ENCODE assay signal across 1 cellular context in the genomic region with DNA sequence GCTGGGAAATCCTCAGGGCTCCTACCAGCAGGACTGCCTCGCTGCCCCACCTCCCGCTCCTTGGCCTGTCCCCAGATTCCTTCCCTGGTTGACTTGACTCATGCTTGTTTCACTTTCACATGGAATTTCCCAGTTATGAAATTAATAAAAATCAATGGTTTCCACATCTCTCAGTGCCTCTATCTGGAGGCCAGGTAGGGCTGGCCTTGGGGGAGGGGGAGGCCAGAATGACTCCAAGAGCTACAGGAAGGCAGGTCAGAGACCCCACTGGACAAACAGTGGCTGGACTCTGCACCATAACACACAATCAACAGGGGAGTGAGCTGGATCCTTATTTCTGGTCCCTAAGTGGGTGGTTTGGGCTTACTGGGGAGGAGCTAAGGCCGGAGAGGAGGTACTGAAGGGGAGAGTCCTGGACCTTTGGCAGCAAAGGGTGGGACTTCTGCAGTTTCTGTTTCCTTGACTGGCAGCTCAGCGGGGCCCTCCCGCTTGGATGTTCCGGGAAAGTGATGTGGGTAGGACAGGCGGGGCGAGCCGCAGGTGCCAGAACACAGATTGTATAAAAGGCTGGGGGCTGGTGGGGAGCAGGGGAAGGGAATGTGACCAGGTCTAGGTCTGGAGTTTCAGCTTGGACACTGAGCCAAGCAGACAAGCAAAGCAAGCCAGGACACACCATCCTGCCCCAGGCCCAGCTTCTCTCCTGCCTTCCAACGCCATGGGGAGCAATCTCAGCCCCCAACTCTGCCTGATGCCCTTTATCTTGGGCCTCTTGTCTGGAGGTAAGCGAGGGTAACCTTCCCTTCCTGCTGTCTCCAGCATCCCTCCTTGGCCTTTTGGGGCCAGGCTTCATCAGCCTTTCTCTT.
TF ChIP-seq lines count a peak whose summit lies in the region.

CFB (plus strand) TSS at position 589 of the 863 bp plus-strand sequence; CDS start at position 716, 127 bp downstream.

TF ChIP-seq in HepG2, 621 proteins besides CTCF, POLR2A, EP300 and RAD21 (continued from another document and continues in another):
- TF ChIP-seq TBX3 (IDR thresholded peaks at IDR 0.05; ENCODE audit: borderline replicate concordance) (peak; percentile 55; the same call in 1 of the 2 replicates), PRDM10 (CRISPR knock-in tag; IDR thresholded peaks at IDR 0.05; ENCODE audit: low read depth) (peak; percentile 88; the same call in 1 of the 2 replicates), PAX8 (CRISPR knock-in tag; IDR thresholded peaks at IDR 0.05; ENCODE audit: borderline replicate concordance) (no peak), ZNF260 (CRISPR knock-in tag; IDR thresholded peaks at IDR 0.05; ENCODE audit: borderline replicate concordance, low read depth) (no peak), ZNF670 (CRISPR knock-in tag; IDR thresholded peaks at IDR 0.05; ENCODE audit: borderline replicate concordance) (peak; percentile 86; the same call in 1 of the 2 replicates), NFYB (CRISPR knock-in tag; IDR thresholded peaks at IDR 0.05) (peak; percentile 67), ZNF382 (CRISPR knock-in tag; IDR thresholded peaks at IDR 0.05; ENCODE audit: borderline replicate concordance) (no peak), ATAD3A (CRISPR knock-in tag; IDR thresholded peaks at IDR 0.05) (no peak), FUBP1 (CRISPR knock-in tag; IDR thresholded peaks at IDR 0.05; ENCODE audit: borderline replicate concordance) (peak; percentile 38; the same call in 1 of the 2 replicates), SP1 (IDR thresholded peaks at IDR 0.05) (no peak), SP1 (CRISPR knock-in tag; IDR thresholded peaks at IDR 0.05) (peak; percentile 60), U2AF1 (optimal IDR thresholded peaks at IDR 0.05; ENCODE audit: low read depth, low read length) (peak; percentile 72), ZNF451 (CRISPR knock-in tag; IDR thresholded peaks at IDR 0.05) (peak; percentile 35; the same call in 1 of the 2 replicates), ZFP62 (CRISPR knock-in tag; IDR thresholded peaks at IDR 0.05) (0 out of 2 replicates have a peak, but pooled peaks have one; percentile 34), KDM5B (CRISPR knock-in tag; IDR thresholded peaks at IDR 0.05; ENCODE audit: borderline replicate concordance) (peak; percentile 87), ZNF629 (CRISPR knock-in tag; conservative IDR thresholded peaks at IDR 0.05) (peak; percentile 35; the same call in 1 of the 2 replicates), PAWR (CRISPR knock-in tag; IDR thresholded peaks at IDR 0.05; ENCODE audit: borderline replicate concordance) (no peak)
- TF ChIP-seq, protein P1, sequence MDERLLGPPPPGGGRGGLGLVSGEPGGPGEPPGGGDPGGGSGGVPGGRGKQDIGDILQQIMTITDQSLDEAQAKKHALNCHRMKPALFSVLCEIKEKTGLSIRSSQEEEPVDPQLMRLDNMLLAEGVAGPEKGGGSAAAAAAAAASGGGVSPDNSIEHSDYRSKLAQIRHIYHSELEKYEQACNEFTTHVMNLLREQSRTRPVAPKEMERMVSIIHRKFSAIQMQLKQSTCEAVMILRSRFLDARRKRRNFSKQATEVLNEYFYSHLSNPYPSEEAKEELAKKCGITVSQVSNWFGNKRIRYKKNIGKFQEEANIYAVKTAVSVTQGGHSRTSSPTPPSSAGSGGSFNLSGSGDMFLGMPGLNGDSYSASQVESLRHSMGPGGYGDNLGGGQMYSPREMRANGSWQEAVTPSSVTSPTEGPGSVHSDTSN (CRISPR knock-in tag; IDR thresholded peaks at IDR 0.05): peak; percentile 90
- TF ChIP-seq, protein P2, sequence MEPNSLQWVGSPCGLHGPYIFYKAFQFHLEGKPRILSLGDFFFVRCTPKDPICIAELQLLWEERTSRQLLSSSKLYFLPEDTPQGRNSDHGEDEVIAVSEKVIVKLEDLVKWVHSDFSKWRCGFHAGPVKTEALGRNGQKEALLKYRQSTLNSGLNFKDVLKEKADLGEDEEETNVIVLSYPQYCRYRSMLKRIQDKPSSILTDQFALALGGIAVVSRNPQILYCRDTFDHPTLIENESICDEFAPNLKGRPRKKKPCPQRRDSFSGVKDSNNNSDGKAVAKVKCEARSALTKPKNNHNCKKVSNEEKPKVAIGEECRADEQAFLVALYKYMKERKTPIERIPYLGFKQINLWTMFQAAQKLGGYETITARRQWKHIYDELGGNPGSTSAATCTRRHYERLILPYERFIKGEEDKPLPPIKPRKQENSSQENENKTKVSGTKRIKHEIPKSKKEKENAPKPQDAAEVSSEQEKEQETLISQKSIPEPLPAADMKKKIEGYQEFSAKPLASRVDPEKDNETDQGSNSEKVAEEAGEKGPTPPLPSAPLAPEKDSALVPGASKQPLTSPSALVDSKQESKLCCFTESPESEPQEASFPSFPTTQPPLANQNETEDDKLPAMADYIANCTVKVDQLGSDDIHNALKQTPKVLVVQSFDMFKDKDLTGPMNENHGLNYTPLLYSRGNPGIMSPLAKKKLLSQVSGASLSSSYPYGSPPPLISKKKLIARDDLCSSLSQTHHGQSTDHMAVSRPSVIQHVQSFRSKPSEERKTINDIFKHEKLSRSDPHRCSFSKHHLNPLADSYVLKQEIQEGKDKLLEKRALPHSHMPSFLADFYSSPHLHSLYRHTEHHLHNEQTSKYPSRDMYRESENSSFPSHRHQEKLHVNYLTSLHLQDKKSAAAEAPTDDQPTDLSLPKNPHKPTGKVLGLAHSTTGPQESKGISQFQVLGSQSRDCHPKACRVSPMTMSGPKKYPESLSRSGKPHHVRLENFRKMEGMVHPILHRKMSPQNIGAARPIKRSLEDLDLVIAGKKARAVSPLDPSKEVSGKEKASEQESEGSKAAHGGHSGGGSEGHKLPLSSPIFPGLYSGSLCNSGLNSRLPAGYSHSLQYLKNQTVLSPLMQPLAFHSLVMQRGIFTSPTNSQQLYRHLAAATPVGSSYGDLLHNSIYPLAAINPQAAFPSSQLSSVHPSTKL (CRISPR knock-in tag; IDR thresholded peaks at IDR 0.05): peak; percentile 91
- TF ChIP-seq, protein P3, sequence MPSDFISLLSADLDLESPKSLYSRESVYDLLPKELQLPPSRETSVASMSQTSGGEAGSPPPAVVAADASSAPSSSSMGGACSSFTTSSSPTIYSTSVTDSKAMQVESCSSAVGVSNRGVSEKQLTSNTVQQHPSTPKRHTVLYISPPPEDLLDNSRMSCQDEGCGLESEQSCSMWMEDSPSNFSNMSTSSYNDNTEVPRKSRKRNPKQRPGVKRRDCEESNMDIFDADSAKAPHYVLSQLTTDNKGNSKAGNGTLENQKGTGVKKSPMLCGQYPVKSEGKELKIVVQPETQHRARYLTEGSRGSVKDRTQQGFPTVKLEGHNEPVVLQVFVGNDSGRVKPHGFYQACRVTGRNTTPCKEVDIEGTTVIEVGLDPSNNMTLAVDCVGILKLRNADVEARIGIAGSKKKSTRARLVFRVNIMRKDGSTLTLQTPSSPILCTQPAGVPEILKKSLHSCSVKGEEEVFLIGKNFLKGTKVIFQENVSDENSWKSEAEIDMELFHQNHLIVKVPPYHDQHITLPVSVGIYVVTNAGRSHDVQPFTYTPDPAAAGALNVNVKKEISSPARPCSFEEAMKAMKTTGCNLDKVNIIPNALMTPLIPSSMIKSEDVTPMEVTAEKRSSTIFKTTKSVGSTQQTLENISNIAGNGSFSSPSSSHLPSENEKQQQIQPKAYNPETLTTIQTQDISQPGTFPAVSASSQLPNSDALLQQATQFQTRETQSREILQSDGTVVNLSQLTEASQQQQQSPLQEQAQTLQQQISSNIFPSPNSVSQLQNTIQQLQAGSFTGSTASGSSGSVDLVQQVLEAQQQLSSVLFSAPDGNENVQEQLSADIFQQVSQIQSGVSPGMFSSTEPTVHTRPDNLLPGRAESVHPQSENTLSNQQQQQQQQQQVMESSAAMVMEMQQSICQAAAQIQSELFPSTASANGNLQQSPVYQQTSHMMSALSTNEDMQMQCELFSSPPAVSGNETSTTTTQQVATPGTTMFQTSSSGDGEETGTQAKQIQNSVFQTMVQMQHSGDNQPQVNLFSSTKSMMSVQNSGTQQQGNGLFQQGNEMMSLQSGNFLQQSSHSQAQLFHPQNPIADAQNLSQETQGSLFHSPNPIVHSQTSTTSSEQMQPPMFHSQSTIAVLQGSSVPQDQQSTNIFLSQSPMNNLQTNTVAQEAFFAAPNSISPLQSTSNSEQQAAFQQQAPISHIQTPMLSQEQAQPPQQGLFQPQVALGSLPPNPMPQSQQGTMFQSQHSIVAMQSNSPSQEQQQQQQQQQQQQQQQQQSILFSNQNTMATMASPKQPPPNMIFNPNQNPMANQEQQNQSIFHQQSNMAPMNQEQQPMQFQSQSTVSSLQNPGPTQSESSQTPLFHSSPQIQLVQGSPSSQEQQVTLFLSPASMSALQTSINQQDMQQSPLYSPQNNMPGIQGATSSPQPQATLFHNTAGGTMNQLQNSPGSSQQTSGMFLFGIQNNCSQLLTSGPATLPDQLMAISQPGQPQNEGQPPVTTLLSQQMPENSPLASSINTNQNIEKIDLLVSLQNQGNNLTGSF (CRISPR knock-in tag; IDR thresholded peaks at IDR 0.05): 0 out of 2 replicates have a peak, but pooled peaks have one; percentile 2
- TF ChIP-seq, protein P4, sequence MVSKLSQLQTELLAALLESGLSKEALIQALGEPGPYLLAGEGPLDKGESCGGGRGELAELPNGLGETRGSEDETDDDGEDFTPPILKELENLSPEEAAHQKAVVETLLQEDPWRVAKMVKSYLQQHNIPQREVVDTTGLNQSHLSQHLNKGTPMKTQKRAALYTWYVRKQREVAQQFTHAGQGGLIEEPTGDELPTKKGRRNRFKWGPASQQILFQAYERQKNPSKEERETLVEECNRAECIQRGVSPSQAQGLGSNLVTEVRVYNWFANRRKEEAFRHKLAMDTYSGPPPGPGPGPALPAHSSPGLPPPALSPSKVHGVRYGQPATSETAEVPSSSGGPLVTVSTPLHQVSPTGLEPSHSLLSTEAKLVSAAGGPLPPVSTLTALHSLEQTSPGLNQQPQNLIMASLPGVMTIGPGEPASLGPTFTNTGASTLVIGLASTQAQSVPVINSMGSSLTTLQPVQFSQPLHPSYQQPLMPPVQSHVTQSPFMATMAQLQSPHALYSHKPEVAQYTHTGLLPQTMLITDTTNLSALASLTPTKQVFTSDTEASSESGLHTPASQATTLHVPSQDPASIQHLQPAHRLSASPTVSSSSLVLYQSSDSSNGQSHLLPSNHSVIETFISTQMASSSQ (IDR thresholded peaks at IDR 0.05; ENCODE audit: low read depth): peak; percentile 62; the same call in 1 of the 2 replicates
- TF ChIP-seq, protein P4 (CRISPR knock-in tag; IDR thresholded peaks at IDR 0.05; ENCODE audit: borderline replicate concordance): peak; percentile 75; the same call in 1 of the 2 replicates
- TF ChIP-seq, protein P5, sequence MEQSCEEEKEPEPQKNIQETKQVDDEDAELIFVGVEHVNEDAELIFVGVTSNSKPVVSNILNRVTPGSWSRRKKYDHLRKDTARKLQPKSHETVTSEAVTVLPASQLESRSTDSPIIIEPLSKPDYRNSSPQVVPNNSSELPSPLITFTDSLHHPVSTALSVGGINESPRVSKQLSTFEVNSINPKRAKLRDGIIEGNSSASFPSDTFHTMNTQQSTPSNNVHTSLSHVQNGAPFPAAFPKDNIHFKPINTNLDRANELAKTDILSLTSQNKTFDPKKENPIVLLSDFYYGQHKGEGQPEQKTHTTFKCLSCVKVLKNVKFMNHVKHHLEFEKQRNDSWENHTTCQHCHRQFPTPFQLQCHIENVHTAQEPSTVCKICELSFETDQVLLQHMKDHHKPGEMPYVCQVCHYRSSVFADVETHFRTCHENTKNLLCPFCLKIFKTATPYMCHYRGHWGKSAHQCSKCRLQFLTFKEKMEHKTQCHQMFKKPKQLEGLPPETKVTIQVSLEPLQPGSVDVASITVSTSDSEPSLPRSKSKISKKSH (CRISPR knock-in tag; IDR thresholded peaks at IDR 0.05; ENCODE audit: borderline replicate concordance): no peak; the same call in 1 of the 2 replicates
